In the genomic region with DNA sequence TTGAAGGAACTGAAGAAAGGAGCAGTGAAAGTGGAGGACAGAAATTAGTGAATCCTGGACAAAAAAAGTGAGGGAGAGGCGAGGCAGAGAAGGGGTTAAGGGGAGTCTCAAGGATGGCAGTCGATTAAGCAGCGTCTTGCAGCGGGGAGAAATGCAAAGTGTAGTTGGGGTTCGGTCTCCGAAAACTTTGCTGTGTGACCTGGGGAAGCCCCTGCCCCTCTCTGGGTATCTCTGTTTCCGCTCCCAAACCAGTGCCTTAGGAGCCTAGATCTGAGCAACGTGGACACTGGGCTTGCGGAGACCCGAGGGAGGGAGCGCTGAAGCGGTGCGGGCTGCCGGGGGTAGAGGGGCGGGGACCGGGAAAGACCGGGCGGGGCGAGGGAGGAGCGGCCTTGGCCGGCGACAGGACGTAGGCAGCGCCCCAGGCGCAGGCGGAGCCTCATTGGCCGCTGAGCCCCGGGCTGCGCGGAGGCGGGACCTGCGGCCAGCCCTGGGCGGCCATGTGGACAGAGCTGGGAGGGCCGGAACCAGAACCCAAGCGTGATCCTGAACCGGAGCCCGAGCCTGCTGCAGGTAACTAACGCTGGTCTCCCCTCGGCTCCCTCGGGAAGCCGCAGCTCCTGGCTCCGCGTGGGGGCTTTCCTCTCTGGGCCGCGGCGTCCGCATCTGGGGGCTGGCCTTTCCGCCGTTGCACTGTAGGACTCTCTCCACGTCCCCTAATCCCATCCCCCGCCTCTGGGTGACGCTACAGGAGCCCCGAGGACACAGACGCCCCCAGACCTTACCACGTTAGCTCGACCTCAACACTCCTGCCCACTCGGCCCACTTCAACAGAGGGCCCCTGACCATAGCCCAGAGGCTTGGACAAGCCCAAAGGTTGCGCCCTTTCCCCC, we compare ENCODE assay signal across 1 cellular context.
TF ChIP-seq lines count a peak whose summit lies in the region.

A gene (plus strand): TSS at position 468 of the 893 bp plus-strand sequence. CDS start 3,047 bp downstream, outside the sequence.

TF ChIP-seq in HepG2, 621 proteins besides CTCF, POLR2A, EP300 and RAD21 (continued from another document and continues in another):
- TF ChIP-seq, protein P1, sequence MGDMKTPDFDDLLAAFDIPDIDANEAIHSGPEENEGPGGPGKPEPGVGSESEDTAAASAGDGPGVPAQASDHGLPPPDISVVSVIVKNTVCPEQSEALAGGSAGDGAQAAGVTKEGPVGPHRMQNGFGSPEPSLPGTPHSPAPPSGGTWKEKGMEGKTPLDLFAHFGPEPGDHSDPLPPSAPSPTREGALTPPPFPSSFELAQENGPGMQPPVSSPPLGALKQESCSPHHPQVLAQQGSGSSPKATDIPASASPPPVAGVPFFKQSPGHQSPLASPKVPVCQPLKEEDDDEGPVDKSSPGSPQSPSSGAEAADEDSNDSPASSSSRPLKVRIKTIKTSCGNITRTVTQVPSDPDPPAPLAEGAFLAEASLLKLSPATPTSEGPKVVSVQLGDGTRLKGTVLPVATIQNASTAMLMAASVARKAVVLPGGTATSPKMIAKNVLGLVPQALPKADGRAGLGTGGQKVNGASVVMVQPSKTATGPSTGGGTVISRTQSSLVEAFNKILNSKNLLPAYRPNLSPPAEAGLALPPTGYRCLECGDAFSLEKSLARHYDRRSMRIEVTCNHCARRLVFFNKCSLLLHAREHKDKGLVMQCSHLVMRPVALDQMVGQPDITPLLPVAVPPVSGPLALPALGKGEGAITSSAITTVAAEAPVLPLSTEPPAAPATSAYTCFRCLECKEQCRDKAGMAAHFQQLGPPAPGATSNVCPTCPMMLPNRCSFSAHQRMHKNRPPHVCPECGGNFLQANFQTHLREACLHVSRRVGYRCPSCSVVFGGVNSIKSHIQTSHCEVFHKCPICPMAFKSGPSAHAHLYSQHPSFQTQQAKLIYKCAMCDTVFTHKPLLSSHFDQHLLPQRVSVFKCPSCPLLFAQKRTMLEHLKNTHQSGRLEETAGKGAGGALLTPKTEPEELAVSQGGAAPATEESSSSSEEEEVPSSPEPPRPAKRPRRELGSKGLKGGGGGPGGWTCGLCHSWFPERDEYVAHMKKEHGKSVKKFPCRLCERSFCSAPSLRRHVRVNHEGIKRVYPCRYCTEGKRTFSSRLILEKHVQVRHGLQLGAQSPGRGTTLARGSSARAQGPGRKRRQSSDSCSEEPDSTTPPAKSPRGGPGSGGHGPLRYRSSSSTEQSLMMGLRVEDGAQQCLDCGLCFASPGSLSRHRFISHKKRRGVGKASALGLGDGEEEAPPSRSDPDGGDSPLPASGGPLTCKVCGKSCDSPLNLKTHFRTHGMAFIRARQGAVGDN (CRISPR knock-in tag; IDR thresholded peaks at IDR 0.05) = peak; percentile 96
- TF ChIP-seq ZNF253 (CRISPR knock-in tag; IDR thresholded peaks at IDR 0.05; ENCODE audit: borderline replicate concordance) (no peak), HOXA5 (CRISPR knock-in tag; IDR thresholded peaks at IDR 0.05) (peak; percentile 89; the same call in 1 of the 2 replicates), ZNF816 (CRISPR knock-in tag; IDR thresholded peaks at IDR 0.05; ENCODE audit: borderline replicate concordance) (no peak), SATB2 (CRISPR knock-in tag; IDR thresholded peaks at IDR 0.05) (peak; percentile 81; the same call in 1 of the 2 replicates), PLRG1 (conservative IDR thresholded peaks at IDR 0.05) (no peak), MZF1 (CRISPR knock-in tag; IDR thresholded peaks at IDR 0.05; ENCODE audit: borderline replicate concordance) (no peak), ZFP41 (CRISPR knock-in tag; IDR thresholded peaks at IDR 0.05; ENCODE audit: borderline replicate concordance) (no peak), TMF1 (CRISPR knock-in tag; IDR thresholded peaks at IDR 0.05; ENCODE audit: low read depth) (no peak), ATF1 (CRISPR knock-in tag; IDR thresholded peaks at IDR 0.05) (no peak), TAF1 (CRISPR knock-in tag; IDR thresholded peaks at IDR 0.05) (peak; percentile 91), ZNF282 (IDR thresholded peaks at IDR 0.05; ENCODE audit: partially characterized antibody) (no peak), ZMYM4 (CRISPR knock-in tag; IDR thresholded peaks at IDR 0.05) (peak; percentile 74), ZMYM3 (CRISPR knock-in tag; IDR thresholded peaks at IDR 0.05) (peak; percentile 90), ZKSCAN1 (IDR thresholded peaks at IDR 0.05; ENCODE audit: low read length) (no peak; the same call in 1 of the 2 replicates), ZNF235 (CRISPR knock-in tag; IDR thresholded peaks at IDR 0.05; ENCODE audit: borderline replicate concordance) (0 out of 2 replicates have a peak, but pooled peaks have one; percentile 60), NR3C1 (CRISPR knock-in tag; IDR thresholded peaks at IDR 0.05) (no peak), MIXL1 (CRISPR knock-in tag; IDR thresholded peaks at IDR 0.05) (no peak), CEBPG (CRISPR knock-in tag; IDR thresholded peaks at IDR 0.05) (0 out of 2 replicates have a peak, but pooled peaks have one; percentile 5), REL (CRISPR knock-in tag; conservative IDR thresholded peaks at IDR 0.05) (no peak), PTBP1 (IDR thresholded peaks at IDR 0.05; ENCODE audit: low read depth, low read length, poor library complexity, severe bottlenecking) (peak; percentile 19), REPIN1 (CRISPR knock-in tag; IDR thresholded peaks at IDR 0.05; ENCODE audit: borderline replicate concordance, low read depth) (peak; percentile 36; the same call in 1 of the 2 replicates), HMG20B (CRISPR knock-in tag; conservative IDR thresholded peaks at IDR 0.05) (0 out of 2 replicates have a peak, but pooled peaks have one; percentile 13)
- TF ChIP-seq, protein P2, sequence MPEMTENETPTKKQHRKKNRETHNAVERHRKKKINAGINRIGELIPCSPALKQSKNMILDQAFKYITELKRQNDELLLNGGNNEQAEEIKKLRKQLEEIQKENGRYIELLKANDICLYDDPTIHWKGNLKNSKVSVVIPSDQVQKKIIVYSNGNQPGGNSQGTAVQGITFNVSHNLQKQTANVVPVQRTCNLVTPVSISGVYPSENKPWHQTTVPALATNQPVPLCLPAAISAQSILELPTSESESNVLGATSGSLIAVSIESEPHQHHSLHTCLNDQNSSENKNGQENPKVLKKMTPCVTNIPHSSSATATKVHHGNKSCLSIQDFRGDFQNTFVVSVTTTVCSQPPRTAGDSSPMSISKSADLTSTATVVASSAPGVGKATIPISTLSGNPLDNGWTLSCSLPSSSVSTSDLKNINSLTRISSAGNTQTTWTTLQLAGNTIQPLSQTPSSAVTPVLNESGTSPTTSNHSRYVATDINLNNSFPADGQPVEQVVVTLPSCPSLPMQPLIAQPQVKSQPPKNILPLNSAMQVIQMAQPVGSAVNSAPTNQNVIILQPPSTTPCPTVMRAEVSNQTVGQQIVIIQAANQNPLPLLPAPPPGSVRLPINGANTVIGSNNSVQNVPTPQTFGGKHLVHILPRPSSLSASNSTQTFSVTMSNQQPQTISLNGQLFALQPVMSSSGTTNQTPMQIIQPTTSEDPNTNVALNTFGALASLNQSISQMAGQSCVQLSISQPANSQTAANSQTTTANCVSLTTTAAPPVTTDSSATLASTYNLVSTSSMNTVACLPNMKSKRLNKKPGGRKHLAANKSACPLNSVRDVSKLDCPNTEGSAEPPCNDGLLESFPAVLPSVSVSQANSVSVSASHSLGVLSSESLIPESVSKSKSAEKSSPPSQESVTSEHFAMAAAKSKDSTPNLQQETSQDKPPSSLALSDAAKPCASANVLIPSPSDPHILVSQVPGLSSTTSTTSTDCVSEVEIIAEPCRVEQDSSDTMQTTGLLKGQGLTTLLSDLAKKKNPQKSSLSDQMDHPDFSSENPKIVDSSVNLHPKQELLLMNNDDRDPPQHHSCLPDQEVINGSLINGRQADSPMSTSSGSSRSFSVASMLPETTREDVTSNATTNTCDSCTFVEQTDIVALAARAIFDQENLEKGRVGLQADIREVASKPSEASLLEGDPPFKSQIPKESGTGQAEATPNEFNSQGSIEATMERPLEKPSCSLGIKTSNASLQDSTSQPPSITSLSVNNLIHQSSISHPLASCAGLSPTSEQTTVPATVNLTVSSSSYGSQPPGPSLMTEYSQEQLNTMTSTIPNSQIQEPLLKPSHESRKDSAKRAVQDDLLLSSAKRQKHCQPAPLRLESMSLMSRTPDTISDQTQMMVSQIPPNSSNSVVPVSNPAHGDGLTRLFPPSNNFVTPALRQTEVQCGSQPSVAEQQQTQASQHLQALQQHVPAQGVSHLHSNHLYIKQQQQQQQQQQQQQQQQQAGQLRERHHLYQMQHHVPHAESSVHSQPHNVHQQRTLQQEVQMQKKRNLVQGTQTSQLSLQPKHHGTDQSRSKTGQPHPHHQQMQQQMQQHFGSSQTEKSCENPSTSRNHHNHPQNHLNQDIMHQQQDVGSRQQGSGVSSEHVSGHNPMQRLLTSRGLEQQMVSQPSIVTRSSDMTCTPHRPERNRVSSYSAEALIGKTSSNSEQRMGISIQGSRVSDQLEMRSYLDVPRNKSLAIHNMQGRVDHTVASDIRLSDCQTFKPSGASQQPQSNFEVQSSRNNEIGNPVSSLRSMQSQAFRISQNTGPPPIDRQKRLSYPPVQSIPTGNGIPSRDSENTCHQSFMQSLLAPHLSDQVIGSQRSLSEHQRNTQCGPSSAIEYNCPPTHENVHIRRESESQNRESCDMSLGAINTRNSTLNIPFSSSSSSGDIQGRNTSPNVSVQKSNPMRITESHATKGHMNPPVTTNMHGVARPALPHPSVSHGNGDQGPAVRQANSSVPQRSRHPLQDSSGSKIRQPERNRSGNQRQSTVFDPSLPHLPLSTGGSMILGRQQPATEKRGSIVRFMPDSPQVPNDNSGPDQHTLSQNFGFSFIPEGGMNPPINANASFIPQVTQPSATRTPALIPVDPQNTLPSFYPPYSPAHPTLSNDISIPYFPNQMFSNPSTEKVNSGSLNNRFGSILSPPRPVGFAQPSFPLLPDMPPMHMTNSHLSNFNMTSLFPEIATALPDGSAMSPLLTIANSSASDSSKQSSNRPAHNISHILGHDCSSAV (CRISPR knock-in tag; IDR thresholded peaks at IDR 0.05; ENCODE audit: borderline replicate concordance) = no peak
- TF ChIP-seq, protein P3, sequence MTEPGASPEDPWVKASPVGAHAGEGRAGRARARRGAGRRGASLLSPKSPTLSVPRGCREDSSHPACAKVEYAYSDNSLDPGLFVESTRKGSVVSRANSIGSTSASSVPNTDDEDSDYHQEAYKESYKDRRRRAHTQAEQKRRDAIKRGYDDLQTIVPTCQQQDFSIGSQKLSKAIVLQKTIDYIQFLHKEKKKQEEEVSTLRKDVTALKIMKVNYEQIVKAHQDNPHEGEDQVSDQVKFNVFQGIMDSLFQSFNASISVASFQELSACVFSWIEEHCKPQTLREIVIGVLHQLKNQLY (CRISPR knock-in tag; IDR thresholded peaks at IDR 0.05) = peak; percentile 38; the same call in 1 of the 2 replicates
- TF ChIP-seq, protein P4, sequence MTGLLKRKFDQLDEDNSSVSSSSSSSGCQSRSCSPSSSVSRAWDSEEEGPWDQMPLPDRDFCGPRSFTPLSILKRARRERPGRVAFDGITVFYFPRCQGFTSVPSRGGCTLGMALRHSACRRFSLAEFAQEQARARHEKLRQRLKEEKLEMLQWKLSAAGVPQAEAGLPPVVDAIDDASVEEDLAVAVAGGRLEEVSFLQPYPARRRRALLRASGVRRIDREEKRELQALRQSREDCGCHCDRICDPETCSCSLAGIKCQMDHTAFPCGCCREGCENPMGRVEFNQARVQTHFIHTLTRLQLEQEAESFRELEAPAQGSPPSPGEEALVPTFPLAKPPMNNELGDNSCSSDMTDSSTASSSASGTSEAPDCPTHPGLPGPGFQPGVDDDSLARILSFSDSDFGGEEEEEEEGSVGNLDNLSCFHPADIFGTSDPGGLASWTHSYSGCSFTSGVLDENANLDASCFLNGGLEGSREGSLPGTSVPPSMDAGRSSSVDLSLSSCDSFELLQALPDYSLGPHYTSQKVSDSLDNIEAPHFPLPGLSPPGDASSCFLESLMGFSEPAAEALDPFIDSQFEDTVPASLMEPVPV (CRISPR knock-in tag; IDR thresholded peaks at IDR 0.05) = peak; percentile 41; the same call in 1 of the 2 replicates
- TF ChIP-seq, protein P5, sequence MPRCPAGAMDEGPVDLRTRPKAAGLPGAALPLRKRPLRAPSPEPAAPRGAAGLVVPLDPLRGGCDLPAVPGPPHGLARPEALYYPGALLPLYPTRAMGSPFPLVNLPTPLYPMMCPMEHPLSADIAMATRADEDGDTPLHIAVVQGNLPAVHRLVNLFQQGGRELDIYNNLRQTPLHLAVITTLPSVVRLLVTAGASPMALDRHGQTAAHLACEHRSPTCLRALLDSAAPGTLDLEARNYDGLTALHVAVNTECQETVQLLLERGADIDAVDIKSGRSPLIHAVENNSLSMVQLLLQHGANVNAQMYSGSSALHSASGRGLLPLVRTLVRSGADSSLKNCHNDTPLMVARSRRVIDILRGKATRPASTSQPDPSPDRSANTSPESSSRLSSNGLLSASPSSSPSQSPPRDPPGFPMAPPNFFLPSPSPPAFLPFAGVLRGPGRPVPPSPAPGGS (CRISPR knock-in tag; IDR thresholded peaks at IDR 0.05) = no peak; the same call in 1 of the 2 replicates
- TF ChIP-seq, protein P6, sequence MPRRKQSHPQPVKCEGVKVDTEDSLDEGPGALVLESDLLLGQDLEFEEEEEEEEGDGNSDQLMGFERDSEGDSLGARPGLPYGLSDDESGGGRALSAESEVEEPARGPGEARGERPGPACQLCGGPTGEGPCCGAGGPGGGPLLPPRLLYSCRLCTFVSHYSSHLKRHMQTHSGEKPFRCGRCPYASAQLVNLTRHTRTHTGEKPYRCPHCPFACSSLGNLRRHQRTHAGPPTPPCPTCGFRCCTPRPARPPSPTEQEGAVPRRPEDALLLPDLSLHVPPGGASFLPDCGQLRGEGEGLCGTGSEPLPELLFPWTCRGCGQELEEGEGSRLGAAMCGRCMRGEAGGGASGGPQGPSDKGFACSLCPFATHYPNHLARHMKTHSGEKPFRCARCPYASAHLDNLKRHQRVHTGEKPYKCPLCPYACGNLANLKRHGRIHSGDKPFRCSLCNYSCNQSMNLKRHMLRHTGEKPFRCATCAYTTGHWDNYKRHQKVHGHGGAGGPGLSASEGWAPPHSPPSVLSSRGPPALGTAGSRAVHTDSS (CRISPR knock-in tag; conservative IDR thresholded peaks at IDR 0.05) = 0 out of 2 replicates have a peak, but pooled peaks have one; percentile 45
- TF ChIP-seq, protein P7, sequence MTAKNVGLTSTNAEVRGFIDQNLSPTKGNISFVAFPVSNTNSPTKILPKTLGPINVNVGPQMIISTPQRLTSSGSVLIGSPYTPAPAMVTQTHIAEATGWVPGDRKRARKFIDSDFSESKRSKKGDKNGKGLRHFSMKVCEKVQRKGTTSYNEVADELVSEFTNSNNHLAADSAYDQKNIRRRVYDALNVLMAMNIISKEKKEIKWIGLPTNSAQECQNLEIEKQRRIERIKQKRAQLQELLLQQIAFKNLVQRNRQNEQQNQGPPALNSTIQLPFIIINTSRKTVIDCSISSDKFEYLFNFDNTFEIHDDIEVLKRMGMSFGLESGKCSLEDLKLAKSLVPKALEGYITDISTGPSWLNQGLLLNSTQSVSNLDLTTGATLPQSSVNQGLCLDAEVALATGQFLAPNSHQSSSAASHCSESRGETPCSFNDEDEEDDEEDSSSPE (CRISPR knock-in tag; IDR thresholded peaks at IDR 0.05) = peak; percentile 89
- TF ChIP-seq, protein P8, sequence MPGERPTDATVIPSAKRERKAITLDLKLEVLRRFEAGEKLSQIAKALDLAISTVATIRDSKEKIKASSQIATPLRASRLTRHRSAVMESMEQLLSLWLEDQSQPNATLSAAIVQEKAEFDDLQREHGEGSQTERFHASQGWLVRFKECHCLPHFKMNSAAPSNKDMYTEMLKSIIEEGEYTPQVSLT (CRISPR knock-in tag; IDR thresholded peaks at IDR 0.05; ENCODE audit: borderline replicate concordance, low read depth) = no peak; the same call in 1 of the 2 replicates
- TF ChIP-seq, protein P9, sequence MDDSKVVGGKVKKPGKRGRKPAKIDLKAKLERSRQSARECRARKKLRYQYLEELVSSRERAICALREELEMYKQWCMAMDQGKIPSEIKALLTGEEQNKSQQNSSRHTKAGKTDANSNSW (CRISPR knock-in tag; IDR thresholded peaks at IDR 0.05; ENCODE audit: borderline replicate concordance) = no peak
